In the genomic region with DNA sequence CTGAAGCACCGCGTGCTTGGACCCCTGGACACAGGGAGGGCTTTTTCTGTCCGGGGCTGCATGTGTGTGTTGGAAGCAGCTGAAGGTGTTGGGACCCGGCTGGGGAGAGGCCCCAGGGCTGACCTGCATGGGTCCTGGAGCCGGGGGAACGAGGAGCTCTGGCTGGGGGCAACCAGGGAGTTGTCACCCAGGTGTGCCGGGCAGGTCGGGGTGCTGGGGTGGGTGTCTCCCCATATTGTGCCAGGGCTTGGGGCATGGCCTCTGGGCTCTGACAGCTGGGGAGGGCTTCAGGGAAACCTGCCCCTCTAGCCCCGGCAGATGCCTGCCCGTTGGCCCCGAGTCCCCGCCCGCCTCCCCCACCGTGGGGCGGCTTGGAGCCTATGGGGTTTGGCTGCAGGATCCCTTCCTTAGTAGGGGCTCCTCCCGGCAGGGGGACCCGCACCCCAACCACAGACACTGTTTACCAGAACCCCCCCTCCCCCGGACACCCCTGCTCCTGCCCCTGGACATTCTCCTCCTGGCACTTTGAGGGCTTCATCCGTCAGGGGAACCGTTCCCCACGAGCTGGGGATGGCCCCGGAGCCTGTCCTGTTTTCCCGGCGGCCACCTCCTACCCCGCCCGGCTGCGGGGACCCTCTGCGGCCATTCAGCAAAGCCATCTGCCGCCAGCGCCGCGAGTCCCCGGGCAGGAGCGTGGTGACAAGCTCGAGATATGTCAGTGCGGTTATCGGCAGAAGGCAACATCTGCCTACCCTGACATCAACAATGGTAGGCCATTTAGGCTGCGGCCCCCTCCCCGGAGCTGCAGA, we compare ENCODE assay signal across 21 cellular contexts. TPM values are rescaled to one million over a fixed set of nuclear protein-coding genes. Genes with fewer than 3 reads are reported as not detected.
"Had no signal": no experiment of that assay in that cellular context is flagged by ENCODE, and none has a peak within 500 bp of the region (broad histone marks: within the 10 kb centered on the region; RNA-seq: fewer than 3 reads in every experiment).

No MANE protein-coding gene starts in this region.

- H3K36me3 Mint-ChIP-seq: activated CD4-positive, alpha-beta memory T cell treated with anti-CD3 and anti-CD28 coated beads for 36 hours; T-cell had no signal

- H3K4me1 ChIP-seq: gastroesophageal sphincter, heart right ventricle, suprapubic skin, transverse colon had no signal

- H3K27ac ChIP-seq: coronary artery, gastroesophageal sphincter, heart right ventricle, suprapubic skin, transverse colon had no signal

- H3K36me3 ChIP-seq: gastroesophageal sphincter, heart right ventricle, suprapubic skin, transverse colon had no signal

- H3K4me1 Mint-ChIP-seq: activated CD4-positive, alpha-beta T cell treated with anti-CD3 and anti-CD28 coated beads for 36 hours; brain; T-cell; WTC11 had no signal

- H3K4me3 ChIP-seq: coronary artery, gastroesophageal sphincter, heart right ventricle, suprapubic skin, transverse colon had no signal

- DNase-seq: activated CD4-positive, alpha-beta memory T cell treated with anti-CD3 and anti-CD28 coated beads for 36 hours; activated CD4-positive, alpha-beta T cell treated with anti-CD3 and anti-CD28 coated beads for 36 hours; activated gamma-delta T cell treated with Interleukin-2 at 50 U/mL for 16 hours; activated T-cell treated with anti-CD3 and anti-CD28 coated beads for 4 hours; central memory CD4-positive, alpha-beta T cell; nephron progenitor cell; occipital lobe; stimulated activated CD4-positive, alpha-beta T cell treated with anti-CD3 and anti-CD28 coated beads, Interleukin-2, amount 100 ng/mL, for 24 hours; T-cell; transverse colon had no signal

- H3K9me3 Mint-ChIP-seq: activated CD4-positive, alpha-beta memory T cell treated with anti-CD3 and anti-CD28 coated beads for 36 hours; activated T-helper 1 cell treated with anti-CD3 and anti-CD28 coated beads, Interleukin-12 subunit alpha, Interleukin-12 subunit beta, Interleukin-2, Interleukin-4 antibody, amounts not matched to agents 30 ng/mL and 10 ng/mL and 1 ng/mL, durations not matched to agents 14 hours and 24 hours and 36 hours had no signal

- H3K4me3 Mint-ChIP-seq: activated CD4-positive, alpha-beta memory T cell treated with anti-CD3 and anti-CD28 coated beads for 36 hours; activated CD4-positive, alpha-beta T cell treated with anti-CD3 and anti-CD28 coated beads for 36 hours; activated T-helper 1 cell treated with anti-CD3 and anti-CD28 coated beads, Interleukin-12 subunit alpha, Interleukin-12 subunit beta, Interleukin-2, Interleukin-4 antibody, amounts not matched to agents 30 ng/mL and 10 ng/mL and 1 ng/mL, durations not matched to agents 14 hours and 24 hours and 36 hours; nephron progenitor cell; stimulated activated naive CD8-positive, alpha-beta T cell treated with anti-CD3 and anti-CD28 coated beads, Interleukin-15, Interleukin-2, amounts not matched to agents 100 ng/mL and 50 ng/mL, for 24 hours; T-cell; WTC11 had no signal

- ATAC-seq: activated CD4-positive, alpha-beta T cell treated with anti-CD3 and anti-CD28 coated beads for 36 hours; gastroesophageal sphincter; T-cell; WTC11 had no signal

- H3K9me3 ChIP-seq: suprapubic skin, transverse colon had no signal

- H3K27ac Mint-ChIP-seq: activated CD4-positive, alpha-beta memory T cell treated with anti-CD3 and anti-CD28 coated beads for 36 hours; activated CD4-positive, alpha-beta T cell treated with anti-CD3 and anti-CD28 coated beads for 36 hours; activated T-helper 1 cell treated with anti-CD3 and anti-CD28 coated beads, Interleukin-12 subunit alpha, Interleukin-12 subunit beta, Interleukin-2, Interleukin-4 antibody, amounts not matched to agents 30 ng/mL and 10 ng/mL and 1 ng/mL, durations not matched to agents 14 hours and 24 hours and 36 hours; nephron progenitor cell; stimulated activated naive CD8-positive, alpha-beta T cell treated with anti-CD3 and anti-CD28 coated beads, Interleukin-15, Interleukin-2, amounts not matched to agents 100 ng/mL and 50 ng/mL, for 24 hours; T-cell; WTC11 had no signal

RNA-seq across cellular contexts. Expression of gene UNCX, which starts 42.4 kb away (rescaled TPM):
- total RNA-seq: activated CD4-positive, alpha-beta memory T cell treated with anti-CD3 and anti-CD28 coated beads for 36 hours; activated CD4-positive, alpha-beta T cell treated with anti-CD3 and anti-CD28 coated beads for 36 hours; activated T-helper 1 cell treated with anti-CD3 and anti-CD28 coated beads, Interleukin-12 subunit alpha, Interleukin-12 subunit beta, Interleukin-2, Interleukin-4 antibody, amounts not matched to agents 30 ng/mL and 10 ng/mL and 1 ng/mL, durations not matched to agents 14 hours and 24 hours and 36 hours; gastroesophageal sphincter; heart right ventricle; lower leg skin; occipital lobe; skeletal muscle tissue; suprapubic skin; T-cell; transverse colon; WTC11 had no signal
- polyA plus RNA-seq: esophagus, heart right ventricle had no signal
